1 cellular context compared by ENCODE assay signal in the genomic region with DNA sequence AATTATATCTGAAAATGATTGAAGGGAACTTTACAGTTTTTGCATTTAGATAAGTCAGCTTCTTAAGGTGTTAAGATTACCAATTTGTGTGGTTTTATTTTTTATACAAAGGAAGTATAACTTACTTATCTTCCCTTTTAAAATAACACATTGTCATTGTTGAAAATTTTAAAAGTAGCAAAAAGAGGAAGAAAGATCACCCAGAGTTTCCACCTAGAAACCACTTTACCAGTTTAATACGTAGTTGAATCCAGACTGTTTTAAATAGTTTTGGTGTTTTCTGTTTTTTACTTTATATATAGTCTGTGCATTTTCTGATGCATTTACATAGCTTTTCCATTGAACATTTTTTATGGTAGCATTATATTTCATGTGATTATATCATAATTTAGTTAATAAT.
TF ChIP-seq lines count a peak whose summit lies in the region.

No MANE protein-coding gene starts in this region.

TF ChIP-seq in K562, 482 proteins besides CTCF, POLR2A, EP300 and RAD21 (continued from another document):
- TF ChIP-seq FOXP1 (CRISPR knock-in tag; IDR thresholded peaks at IDR 0.05): no peak
- no peak for TF ChIP-seq ZNF184 (CRISPR knock-in tag; IDR thresholded peaks at IDR 0.05)
- TF ChIP-seq ARID1B (IDR thresholded peaks at IDR 0.05): peak; percentile 30; the same call in 1 of the 2 replicates
